ENCODE assay signal across 17 cellular contexts in the genomic region with DNA sequence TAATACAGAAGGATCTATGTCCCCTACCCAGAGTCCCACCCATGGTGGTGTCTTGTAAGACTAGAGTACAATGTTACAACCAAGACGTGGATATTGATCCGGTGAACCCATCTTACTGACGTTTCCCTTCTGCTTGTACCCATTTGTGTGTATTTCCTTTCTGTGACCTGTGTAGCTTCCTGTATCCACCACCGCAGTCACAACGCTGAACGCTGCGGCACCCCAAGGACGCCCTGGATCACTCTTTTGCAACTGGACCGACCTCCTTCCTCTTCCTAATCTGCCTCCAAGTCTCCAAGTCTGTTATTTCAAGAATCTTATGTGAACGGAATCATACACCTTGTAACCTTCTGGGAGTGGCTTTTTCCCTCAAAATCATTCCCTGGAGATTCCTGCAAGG.
"Had no signal": no experiment of that assay in that cellular context is flagged by ENCODE, and none has a peak within 500 bp of the region (broad histone marks: within the 10 kb centered on the region; RNA-seq: fewer than 3 reads in every experiment).

No MANE protein-coding gene starts in this region.

- H3K9me3 Mint-ChIP-seq: activated naive CD4-positive, alpha-beta T cell treated with anti-CD3 and anti-CD28 coated beads for 36 hours; activated T-cell treated with anti-CD3 and anti-CD28 coated beads, Interleukin-2, amount 50 U/mL, for 4 hours; memory B cell; stimulated activated naive CD8-positive, alpha-beta T cell treated with anti-CD3 and anti-CD28 coated beads, Interleukin-15, amount 100 ng/mL, for 72 hours had no signal

- H3K4me1 Mint-ChIP-seq: nephron; stimulated activated naive CD8-positive, alpha-beta T cell treated with anti-CD3 and anti-CD28 coated beads, Interleukin-15, amount 100 ng/mL, for 72 hours had no signal

- H3K27me3 ChIP-seq: pancreas had no signal

- H3K27ac ChIP-seq: foreskin keratinocyte, neutrophil, pancreas, tibial artery had no signal

- H3K27ac Mint-ChIP-seq: activated naive CD4-positive, alpha-beta T cell treated with anti-CD3 and anti-CD28 coated beads for 36 hours; brain; memory B cell; nephron had no signal

- H3K9me3 ChIP-seq: neutrophil, pancreas, tibial artery had no signal

- H3K4me1 ChIP-seq: foreskin keratinocyte, pancreas, tibial artery had no signal

- H3K4me3 ChIP-seq: pancreas, tibial artery had no signal

- DNase-seq: activated CD4-positive, alpha-beta T cell treated with anti-CD3 and anti-CD28 coated beads for 48 hours; activated CD8-positive, alpha-beta memory T cell treated with anti-CD3 and anti-CD28 coated beads, Interleukin-2, amount 50 U/mL, for 4 hours; activated naive CD4-positive, alpha-beta T cell treated with anti-CD3 and anti-CD28 coated beads for 36 hours; activated T-cell treated with anti-CD3 and anti-CD28 coated beads, Interleukin-2, amount 50 U/mL, for 4 hours; effector memory CD4-positive, alpha-beta T cell; foreskin keratinocyte; hippocampal formation; pancreas; right cardiac atrium; stimulated activated CD4-positive, alpha-beta T cell treated with anti-CD3 and anti-CD28 coated beads, Interleukin-1b, Interleukin-23, amount 100 ng/mL, for 48 hours; stimulated activated naive CD8-positive, alpha-beta T cell treated with anti-CD3 and anti-CD28 coated beads, Interleukin-15, amount 100 ng/mL, for 72 hours; T1000; tibial artery had no signal

- H3K36me3 ChIP-seq: neutrophil, pancreas, tibial artery had no signal

- H3K36me3 Mint-ChIP-seq: brain, memory B cell had no signal

- H3K4me3 Mint-ChIP-seq: activated naive CD4-positive, alpha-beta T cell treated with anti-CD3 and anti-CD28 coated beads for 36 hours; activated T-cell treated with anti-CD3 and anti-CD28 coated beads, Interleukin-2, amount 50 U/mL, for 4 hours; brain; memory B cell; nephron; stimulated activated naive CD8-positive, alpha-beta T cell treated with anti-CD3 and anti-CD28 coated beads, Interleukin-15, amount 100 ng/mL, for 72 hours had no signal

- ATAC-seq: activated T-cell treated with anti-CD3 and anti-CD28 coated beads, Interleukin-2, amount 50 U/mL, for 4 hours; foreskin keratinocyte; pancreas; right cardiac atrium; stimulated activated naive CD8-positive, alpha-beta T cell treated with anti-CD3 and anti-CD28 coated beads, Interleukin-15, amount 100 ng/mL, for 72 hours had no signal

- H3K27me3 Mint-ChIP-seq: stimulated activated naive CD8-positive, alpha-beta T cell treated with anti-CD3 and anti-CD28 coated beads, Interleukin-15, amount 100 ng/mL, for 72 hours had no signal
